In genomic region chr6:138986578-138986977, GRCh38 we compare ENCODE assay signal across 7 cellular contexts. TPM values are rescaled to one million over a fixed set of nuclear protein-coding genes. Genes with fewer than 3 reads are reported as not detected.
DNase-seq lines count a peak whose midpoint lies in the region; ATAC-seq, FAIRE-seq and TF ChIP-seq lines count a peak whose summit lies in the region.

No MANE protein-coding gene starts in this region.

- no peaks in the 10 kb centered on the region for H3K9me2 ChIP-seq in GM23248 (ENCODE audit: insufficient read depth)

- peak; percentile 42 for DNase-seq in GM23248
- no peak for DNase-seq in Peyer's patch
- DNase-seq in epithelial cell of prostate (ENCODE audit: low read depth, low spot score) = no peak
- DNase-seq in pancreas = no peak
- no peak for DNase-seq in left lobe of liver (ENCODE audit: low spot score)
- DNase-seq in central memory CD4-positive, alpha-beta T cell = no peak
- DNase-seq in islet precursor cell = no peak

- H3K27ac ChIP-seq in GM23248 (peak overlapping the region; percentile 63), Peyer's patch (peak overlapping the region in 1 of 4 donors; percentile 89), epithelial cell of prostate (peak overlapping the region; percentile 72), pancreas (no peak overlapping the region)

- H3K79me2 ChIP-seq in GM23248 (ENCODE audit: insufficient read depth) = peaks cover 60% of the 10 kb centered on the region

- no peaks in the 10 kb centered on the region for H3K27me3 ChIP-seq in GM23248 (replicated peaks; ENCODE audit: insufficient read depth)
- no peaks in the 10 kb centered on the region for H3K27me3 ChIP-seq in Peyer's patch
- H3K27me3 ChIP-seq in pancreas = no peaks in the 10 kb centered on the region

- peak overlapping the region; percentile 89 for H3K9ac ChIP-seq in GM23248

- intact Hi-C loops in pancreas (cut with DNase I) = no loop called here

- H3K36me3 ChIP-seq in GM23248 (ENCODE audit: low read depth) = no peaks in the 10 kb centered on the region
- no peaks in the 10 kb centered on the region for H3K36me3 ChIP-seq in Peyer's patch
- no peaks in the 10 kb centered on the region for H3K36me3 ChIP-seq in pancreas

- ATAC-seq in pancreas (no peak), left lobe of liver (no peak)

- WGBS in GM23248 (ENCODE audit: low coverage in 1 of 2, low lambda C conversion rate in 2 of 2, missing lambda C conversion rate in 2 of 2), 2 experiments = 2 to 6% methylated on average over 3 of the region's 3 CpGs
- WGBS in pancreas, 2 donors = 2% methylated on average over 3 of the region's 3 CpGs

- peak overlapping the region; percentile 80 for H3K4me2 ChIP-seq in GM23248 (ENCODE audit: unreplicated experiment)

- no peaks in the 10 kb centered on the region for H3F3A ChIP-seq in GM23248 (ENCODE audit: insufficient read depth)

- H3K9me3 ChIP-seq in GM23248 (ENCODE audit: low read depth) (no peaks in the 10 kb centered on the region), Peyer's patch (no peaks in the 10 kb centered on the region), pancreas (no peaks in the 10 kb centered on the region)

- in situ Hi-C loops in GM23248 (cut with MboI) = loop anchor here (10.0 kb wide), 1 partner anchor 172 kb away; no protein-coding TSS in a partner anchor

- TF ChIP-seq CTCF in Peyer's patch (IDR thresholded peaks at IDR 0.05) (no peak), pancreas (IDR thresholded peaks at IDR 0.05) (no peak)

- no peak for FAIRE-seq in pancreas (lab: Jason Lieb, UNC)

- TF ChIP-seq POLR2A in Peyer's patch (IDR thresholded peaks at IDR 0.05) = no peak

- peak overlapping the region; percentile 97 for H2AFZ ChIP-seq in GM23248

- H3K4me3 ChIP-seq in GM23248 = peak overlapping the region; percentile 81
- peak overlapping the region; percentile 79 to 96 (median 90) for H3K4me3 ChIP-seq in Peyer's patch
- H3K4me3 ChIP-seq in pancreas = peak overlapping the region; percentile 78 to 98 (median 90)

- 0 out of 2 replicates have a peak, but pooled peaks cover 4% of the 10 kb centered on the region for H4K20me1 ChIP-seq in GM23248 (ENCODE audit: insufficient read depth)

- H3K4me1 ChIP-seq in GM23248 (ENCODE audit: insufficient read depth) (peaks cover 30% of the 10 kb centered on the region), Peyer's patch (peaks cover 0 to 44% (median 8%) of the 10 kb centered on the region in 4 donors), pancreas (peaks cover 9 to 38% (median 30%) of the 10 kb centered on the region in 3 donors)

RNA-seq across cellular contexts. Expression of gene REPS1, which starts 1.5 kb away (rescaled TPM):
- total RNA-seq in GM23248 (2014; rRNA removed; shearing (Covaris generic)) = 21.1 and 24.4 TPM in 2 replicates
- polyA plus RNA-seq in GM23248 (2016; fragmentation: Nextera tagmentation; extraction: Ambion mirVana) (12.4 and 13.1 TPM in 2 replicates), pancreas (10 to 100 TPM; 14.1 to 26.2 TPM)
- total RNA-seq in Peyer's patch (10 to 100 TPM; 26.8 to 90.4 (median 61.5) TPM), pancreas (10 to 100 TPM; 16.1 to 24.0 (median 19.0) TPM), left lobe of liver (49.4 TPM)

RNA-seq across cellular contexts. Expression of gene ABRACL, which starts 42.0 kb away (rescaled TPM):
- total RNA-seq in GM23248 (2014; rRNA removed; shearing (Covaris generic)) = 12.9 and 17.1 TPM in 2 replicates
- polyA plus RNA-seq in GM23248 (2016; fragmentation: Nextera tagmentation; extraction: Ambion mirVana) (37.1 and 38.7 TPM in 2 replicates), pancreas (10 to 100 TPM; 10.3 to 14.0 TPM)
- total RNA-seq in Peyer's patch (10 to 100 TPM; 33.3 to 75.1 (median 42.5) TPM), pancreas (10 to 100 TPM in 2 of 6 donors, 1 to 10 TPM in 4; 3.8 to 19.2 (median 6.1) TPM), left lobe of liver (49.8 TPM)

Comparison
In these comparisons a context has a peak if more than half of its experiments do, and no peak if none do; other contexts are left out.
1. H3K27ac ChIP-seq: peak in GM23248 (single experiment) and epithelial cell of prostate (single experiment); none in pancreas (0 of 4).
2. Peak in every context shown above with its lines, with median percentiles within 50 percentile points of each other: H3K4me3 ChIP-seq.